8 cellular contexts compared by ENCODE assay signal in genomic region chr2:84865181-84865783, GRCh38. TPM values are rescaled to one million over a fixed set of nuclear protein-coding genes. Genes with fewer than 3 reads are reported as not detected.
DNase-seq lines count a peak whose midpoint lies in the region; ATAC-seq and TF ChIP-seq lines count a peak whose summit lies in the region.

No MANE protein-coding gene starts in this region.

- H3K9me2 ChIP-seq in OCI-LY7 (ENCODE audit: insufficient read depth, low read length), result no peaks in the 10 kb centered on the region

- peak; percentile 59 to 61 for ATAC-seq in activated T-cell treated with anti-CD3 and anti-CD28 coated beads, Interleukin-2, amount 50 U/mL, for 72 hours (replicated peaks in 1 of 2)
- ATAC-seq in GM21528 (IDR thresholded peaks at IDR 0.05; ENCODE audit: low FRiP score, unreplicated experiment), result no peak
- no peak for ATAC-seq in HG02852 (IDR thresholded peaks at IDR 0.05; ENCODE audit: unreplicated experiment)

- no TSS peak for BruUV-seq in OCI-LY7 (replicated peaks; lab: Mats Ljungman, UMichigan)

- H3K4me1 Mint-ChIP-seq in activated T-cell treated with anti-CD3 and anti-CD28 coated beads, Interleukin-2, amount 50 U/mL, for 72 hours (ENCODE audit: low read depth), result peaks cover 82% of the 10 kb centered on the region

- no peaks in the 10 kb centered on the region for H3K79me2 ChIP-seq in OCI-LY7 (ENCODE audit: insufficient read depth, low read depth, low read length)
- no peaks in the 10 kb centered on the region for H3K79me2 ChIP-seq in fibroblast of lung (ENCODE audit: control insufficient read depth, insufficient read depth, low read length)

- H3K4me2 ChIP-seq in OCI-LY7 (ENCODE audit: low read length) (no peak overlapping the region), fibroblast of lung (ENCODE audit: extremely low read depth, insufficient read depth, low read length) (no peak overlapping the region)

- no peak overlapping the region for H3K4me3 ChIP-seq in OCI-LY7 (ENCODE audit: low read depth, low read length, poor library complexity, severe bottlenecking)
- no peak overlapping the region for H3K4me3 ChIP-seq in fibroblast of lung (replicated peaks in 1 of 4; ENCODE audit: control extremely low read depth in 1 of 4, insufficient read depth in 1 of 4, low read depth in 3 of 4, low read length in 4 of 4)
- H3K4me3 ChIP-seq in tibial nerve, result no peak overlapping the region

- H3K27ac Mint-ChIP-seq in activated T-cell treated with anti-CD3 and anti-CD28 coated beads, Interleukin-2, amount 50 U/mL, for 72 hours, result peak overlapping the region; percentile 92

- 68 to 71% methylated on average over 6 of the region's 6 CpGs for WGBS in tibial nerve, 2 donors

- peaks cover 0 to 1% of the 10 kb centered on the region in 2 donors for H3K9me3 Mint-ChIP-seq in activated T-cell treated with anti-CD3 and anti-CD28 coated beads, Interleukin-2, amount 50 U/mL, for 72 hours

- no peak for TF ChIP-seq EP300 in tibial nerve (IDR thresholded peaks at IDR 0.05)

- H2AFZ ChIP-seq in OCI-LY7 (ENCODE audit: low read length) (no peak overlapping the region), fibroblast of lung (ENCODE audit: low read length) (no peak overlapping the region)

- peaks cover 5 to 13% of the 10 kb centered on the region in 2 donors for H3K36me3 Mint-ChIP-seq in activated T-cell treated with anti-CD3 and anti-CD28 coated beads, Interleukin-2, amount 50 U/mL, for 72 hours (ENCODE audit: insufficient read depth in 2 of 2)

- intact Hi-C loops in OCI-LY7 (cut with micrococcal nuclease; ENCODE audit: unreplicated experiment), result loop anchor here (1.0 to 10.0 kb wide), 2 partner anchors 230 to 370 kb away; no protein-coding TSS in a partner anchor

- peak; percentile 84 for TF ChIP-seq CTCF in OCI-LY7 (conservative IDR thresholded peaks at IDR 0.05; ENCODE audit: low read length)
- TF ChIP-seq CTCF in fibroblast of lung (conservative IDR thresholded peaks at IDR 0.05 in 1 of 2, IDR thresholded peaks at IDR 0.05 in 1 of 2; ENCODE audit: low read depth in 1 of 2, low read length in 2 of 2), result peak in 1 of 2 donors; percentile 14
- peak in 2 of 5 experiments; percentile 15 to 19 for TF ChIP-seq CTCF in tibial nerve (IDR thresholded peaks at IDR 0.05)

- no peak overlapping the region for H3K27ac ChIP-seq in OCI-LY7 (ENCODE audit: low read depth, low read length, poor library complexity, severe bottlenecking)
- no peak overlapping the region for H3K27ac ChIP-seq in fibroblast of lung (ENCODE audit: insufficient read depth, low read length)
- H3K27ac ChIP-seq in tibial nerve, result no peak overlapping the region

- peak overlapping the region in 1 of 2 donors; percentile 38 for H3K4me3 Mint-ChIP-seq in activated T-cell treated with anti-CD3 and anti-CD28 coated beads, Interleukin-2, amount 50 U/mL, for 72 hours

- no peak overlapping the region for H3K9ac ChIP-seq in fibroblast of lung (ENCODE audit: insufficient read depth, low read length)

- no peak for DNase-seq in activated T-cell treated with anti-CD3 and anti-CD28 coated beads, Interleukin-2, amount 50 U/mL, for 72 hours
- no peak for DNase-seq in activated T-cell treated with anti-CD3 and anti-CD28 coated beads, Interleukin-2, amount 50 U/mL, for 1 hour
- peak; percentile 64 for DNase-seq in HCEC 1CT
- peak; percentile 64 for DNase-seq in OCI-LY7 (ENCODE audit: low spot score)
- DNase-seq in fibroblast of lung (ENCODE audit: low read depth in 2 of 2), result peak; percentile 26 to 58
- DNase-seq in tibial nerve (ENCODE audit: low spot score in 2 of 2), result no peak

- no peaks in the 10 kb centered on the region for H3K9me3 ChIP-seq in OCI-LY7 (ENCODE audit: low read length)
- no peaks in the 10 kb centered on the region for H3K9me3 ChIP-seq in fibroblast of lung (ENCODE audit: control insufficient read depth, insufficient read depth, low read depth, low read length)
- no peaks in the 10 kb centered on the region for H3K9me3 ChIP-seq in tibial nerve

- H3K4me1 ChIP-seq in OCI-LY7 (ENCODE audit: insufficient read depth, low read length, poor library complexity, severe bottlenecking) (no peaks in the 10 kb centered on the region), fibroblast of lung (ENCODE audit: control insufficient read depth, extremely low read depth, insufficient read depth, low read length) (no peaks in the 10 kb centered on the region), tibial nerve (no peaks in the 10 kb centered on the region)

- H3K27me3 Mint-ChIP-seq in activated T-cell treated with anti-CD3 and anti-CD28 coated beads, Interleukin-2, amount 50 U/mL, for 72 hours (ENCODE audit: low read depth), result no peaks in the 10 kb centered on the region

- no peak for TF ChIP-seq POLR2A in tibial nerve (IDR thresholded peaks at IDR 0.05)

- H4K20me1 ChIP-seq in OCI-LY7 (ENCODE audit: insufficient read depth, low read length), result no peaks in the 10 kb centered on the region
- H4K20me1 ChIP-seq in fibroblast of lung (ENCODE audit: control insufficient read depth, extremely low read depth, insufficient read depth, low read length), result no peaks in the 10 kb centered on the region

- H3K27me3 ChIP-seq in fibroblast of lung (ENCODE audit: control insufficient read depth, insufficient read depth, low read length), result no peaks in the 10 kb centered on the region
- H3K27me3 ChIP-seq in tibial nerve, result no peaks in the 10 kb centered on the region

- H3K36me3 ChIP-seq in OCI-LY7 (ENCODE audit: insufficient read depth, low read length) (no peaks in the 10 kb centered on the region), fibroblast of lung (ENCODE audit: control insufficient read depth, insufficient read depth, low read length) (no peaks in the 10 kb centered on the region), tibial nerve (no peaks in the 10 kb centered on the region)

- POLR2A ChIA-PET in OCI-LY7 (lab: Charles Lee), result no interaction called here

- CTCF ChIA-PET in OCI-LY7 (lab: Charles Lee; ENCODE audit: unreplicated experiment), result no interaction called here

RNA-seq across cellular contexts. Expression of gene TRABD2A, which starts 15.6 kb away (rescaled TPM):
- total RNA-seq in activated T-cell treated with anti-CD3 and anti-CD28 coated beads, Interleukin-2, amount 50 U/mL, for 72 hours, result 10 to 100 TPM; 35.1 to 39.4 TPM
- 0.49 and 1.9 TPM in 2 replicates for total RNA-seq in OCI-LY7 (2014; rRNA removed; shearing (Covaris generic))
- total RNA-seq in OCI-LY7 (2022) (1.6 and 1.8 TPM in 2 replicates), fibroblast of lung (10.8 and 14.4 TPM in 2 replicates), tibial nerve (1 to 10 TPM in 2 of 4 donors, under 1 TPM in 1, not detected in 1; 0.98 to 6.3 (median 1.7) TPM)
- polyA plus RNA-seq in fibroblast of lung, result 4.4 and 9.8 TPM in 2 replicates
- polyA plus RNA-seq in fibroblast of lung (2012), result 3.6 and 8.7 TPM in 2 replicates
- 1.8 and 30.6 TPM in 2 replicates for polyA minus RNA-seq in fibroblast of lung (ENCODE audit: low replicate concordance)

RNA-seq across cellular contexts. Expression of gene TMSB10, which starts 40.2 kb away (rescaled TPM):
- 1,000 to 10,000 TPM in 1 of 2 donors, 100 to 1,000 TPM in 1; 884 to 1,078 TPM for total RNA-seq in activated T-cell treated with anti-CD3 and anti-CD28 coated beads, Interleukin-2, amount 50 U/mL, for 72 hours
- total RNA-seq in OCI-LY7 (2014; rRNA removed; shearing (Covaris generic)), result 1,901 and 3,039 TPM in 2 replicates
- 869 and 903 TPM in 2 replicates for total RNA-seq in OCI-LY7 (2022)
- total RNA-seq in fibroblast of lung, result 8,130 and 10,208 TPM in 2 replicates
- 7,414 and 10,645 TPM in 2 replicates for polyA plus RNA-seq in fibroblast of lung
- 9,984 and 10,031 TPM in 2 replicates for polyA plus RNA-seq in fibroblast of lung (2012)
- 1,198 and 1,308 TPM in 2 replicates for polyA minus RNA-seq in fibroblast of lung (ENCODE audit: low replicate concordance)
- 1,000 to 10,000 TPM; 5,005 to 6,715 (median 5,816) TPM for total RNA-seq in tibial nerve

Comparison
In these comparisons a context has a peak if more than half of its experiments do, and no peak if none do; other contexts are left out.
1. ATAC-seq: peak in activated T-cell treated with anti-CD3 and anti-CD28 coated beads, Interleukin-2, amount 50 U/mL, for 72 hours (2 of 2); none in GM21528 (single experiment) and HG02852 (single experiment).
2. DNase-seq: peak in HCEC 1CT (single experiment), OCI-LY7 (single experiment) and fibroblast of lung (2 of 2); none in activated T-cell treated with anti-CD3 and anti-CD28 coated beads, Interleukin-2, amount 50 U/mL, for 72 hours (0 of 2), activated T-cell treated with anti-CD3 and anti-CD28 coated beads, Interleukin-2, amount 50 U/mL, for 1 hour (single experiment) and tibial nerve (0 of 2).